Comparison of ENCODE assay signal across 8 cellular contexts in the genomic region with DNA sequence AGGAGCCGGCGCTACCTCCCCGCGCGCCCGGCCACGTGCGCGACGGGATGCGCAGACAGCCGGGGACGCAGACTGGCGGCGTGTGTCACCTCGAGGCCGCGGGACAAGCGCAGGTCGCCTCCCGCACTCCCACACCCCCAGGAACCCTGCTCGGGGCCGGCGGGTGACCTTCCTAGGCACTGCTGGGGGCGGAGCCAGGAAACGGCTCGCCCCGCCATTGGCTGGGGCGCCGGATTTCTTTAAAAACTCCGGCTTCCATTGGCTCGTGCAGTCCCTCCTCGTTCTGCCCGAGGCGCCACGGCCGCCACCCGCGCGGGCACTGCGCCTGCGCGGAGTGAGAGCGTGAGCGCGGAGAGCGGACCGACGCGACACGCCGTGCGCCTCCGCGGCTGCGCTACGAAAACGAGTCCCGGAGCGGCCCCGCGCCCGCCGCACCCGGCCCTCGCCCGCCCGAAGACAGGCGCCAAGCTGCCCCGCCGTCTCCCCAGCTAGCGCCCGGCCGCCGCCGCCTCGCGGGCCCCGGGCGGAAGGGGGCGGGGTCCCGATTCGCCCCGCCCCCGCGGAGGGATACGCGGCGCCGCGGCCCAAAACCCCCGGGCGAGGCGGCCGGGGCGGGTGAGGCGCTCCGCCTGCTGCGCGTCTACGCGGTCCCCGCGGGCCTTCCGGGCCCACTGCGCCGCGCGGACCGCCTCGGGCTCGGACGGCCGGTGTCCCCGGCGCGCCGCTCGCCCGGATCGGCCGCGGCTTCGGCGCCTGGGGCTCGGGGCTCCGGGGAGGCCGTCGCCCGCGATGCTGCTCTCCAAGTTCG. TPM values are rescaled to one million over a fixed set of nuclear protein-coding genes. Genes with fewer than 3 reads are reported as not detected.
A peak's percentile ranks its signal among the peaks of the same experiment; 100 is the strongest.
DNase-seq lines count a peak whose midpoint lies in the region; ATAC-seq and TF ChIP-seq lines count a peak whose summit lies in the region.

A gene (plus strand): TSS at position 614 of the 808 bp plus-strand sequence. CDS start 176 bp downstream, at position 790.

- H3K4me2 ChIP-seq in BLaER1: peak within 1 kb of the TSS; percentile 100

- no peaks in the 10 kb centered on the region for H3K27me3 Mint-ChIP-seq in activated CD4-positive, alpha-beta T cell treated with anti-CD3 and anti-CD28 coated beads, Interleukin-2, amount 10 ng/mL, durations not matched to agents 24 days and 14 days

- H3K4me3 ChIP-seq in BLaER1 (peak within 1 kb of the TSS; percentile 93), colonic mucosa (peak within 1 kb of the TSS; percentile 99)

- H3K9me3 ChIP-seq in BLaER1 (no peaks in the 10 kb centered on the region), colonic mucosa (no peaks in the 10 kb centered on the region)

- H3K27me3 ChIP-seq in BLaER1 (no peaks in the 10 kb centered on the region), colonic mucosa (no peaks in the 10 kb centered on the region), layer of hippocampus (ENCODE audit: control insufficient read depth, insufficient read depth, low read length) (no peaks in the 10 kb centered on the region)

- peaks cover 31% of the 10 kb centered on the region for H3K36me3 ChIP-seq in BLaER1
- peaks cover 14% of the 10 kb centered on the region for H3K36me3 ChIP-seq in colonic mucosa

- peak; percentile 100 for DNase-seq in GM19240 (ENCODE audit: insufficient read length, low spot score)
- DNase-seq in NCI-H526 treated with DMSO at 0.1 percent for 48 hours (lab: John Stamatoyannopoulos, UW): peak; percentile 76
- peak; percentile 98 for DNase-seq in activated CD4-positive, alpha-beta T cell treated with anti-CD3 and anti-CD28 coated beads, Interleukin-2, amount 10 ng/mL, durations not matched to agents 24 days and 14 days
- DNase-seq in colonic mucosa: peak; percentile 95
- peak; percentile 71 to 93 (median 80) for DNase-seq in stimulated activated CD4-positive, alpha-beta T cell treated with anti-CD3 and anti-CD28 coated beads, Interleukin-1b, Interleukin-23, amount 100 ng/mL, for 24 hours (ENCODE audit: low read depth in 4 of 4, low spot score in 1 of 4)

- H3K9ac ChIP-seq in BLaER1: peak within 1 kb of the TSS; percentile 86
- H3K9ac ChIP-seq in colonic mucosa (ENCODE audit: low read depth in 2 of 2, low read length in 2 of 2): peak within 1 kb of the TSS; percentile 94 to 96

- intact Hi-C loops in activated CD4-positive, alpha-beta T cell treated with anti-CD3 and anti-CD28 coated beads, Interleukin-2, amount 10 ng/mL, durations not matched to agents 24 days and 14 days (cut with micrococcal nuclease): loop anchor here (5.0 kb wide), 2 partner anchors 108 to 567 kb away; a partner anchor contains a TSS
- intact Hi-C loops in colonic mucosa (cut with DNase I): no loop called here

- peak within 1 kb of the TSS; percentile 94 for H3K4me3 Mint-ChIP-seq in activated CD4-positive, alpha-beta T cell treated with anti-CD3 and anti-CD28 coated beads, Interleukin-2, amount 10 ng/mL, durations not matched to agents 24 days and 14 days

- peak within 1 kb of the TSS; percentile 96 for H3K27ac ChIP-seq in BLaER1
- peak within 1 kb of the TSS; percentile 96 for H3K27ac ChIP-seq in colonic mucosa
- peak within 1 kb of the TSS; percentile 97 for H3K27ac ChIP-seq in layer of hippocampus (ENCODE audit: low read depth, low read length)

- peak within 1 kb of the TSS; percentile 95 for H3K27ac Mint-ChIP-seq in activated CD4-positive, alpha-beta T cell treated with anti-CD3 and anti-CD28 coated beads, Interleukin-2, amount 10 ng/mL, durations not matched to agents 24 days and 14 days

- peaks cover 17% of the 10 kb centered on the region for H3K4me1 Mint-ChIP-seq in activated CD4-positive, alpha-beta T cell treated with anti-CD3 and anti-CD28 coated beads, Interleukin-2, amount 10 ng/mL, durations not matched to agents 24 days and 14 days

- TF ChIP-seq CTCF in colonic mucosa (IDR thresholded peaks at IDR 0.05): no peak

- ATAC-seq in HG03457 (IDR thresholded peaks at IDR 0.05; ENCODE audit: unreplicated experiment): peak; percentile 45

- H3K9me3 Mint-ChIP-seq in activated CD4-positive, alpha-beta T cell treated with anti-CD3 and anti-CD28 coated beads, Interleukin-2, amount 10 ng/mL, durations not matched to agents 24 days and 14 days: no peaks in the 10 kb centered on the region

- H4K20me1 ChIP-seq in BLaER1: peaks cover 47% of the 10 kb centered on the region

- peaks cover 34% of the 10 kb centered on the region for H3K36me3 Mint-ChIP-seq in activated CD4-positive, alpha-beta T cell treated with anti-CD3 and anti-CD28 coated beads, Interleukin-2, amount 10 ng/mL, durations not matched to agents 24 days and 14 days (ENCODE audit: low read depth)

- H3K4me1 ChIP-seq in BLaER1 (peaks cover 66% of the 10 kb centered on the region), colonic mucosa (peaks cover 18% of the 10 kb centered on the region)

RNA-seq across cellular contexts. Expression of the gene that starts here (rescaled TPM):
- 302 and 304 TPM in 2 replicates for total RNA-seq in activated CD4-positive, alpha-beta T cell treated with anti-CD3 and anti-CD28 coated beads, Interleukin-2, amount 10 ng/mL, durations not matched to agents 24 days and 14 days
- total RNA-seq in colonic mucosa: 10 to 100 TPM; 65.6 to 74.4 TPM

Comparison
In these comparisons a context has a peak if more than half of its experiments do, and no peak if none do; other contexts are left out.
1. Peak in every context shown above with its lines: DNase-seq, ATAC-seq, H3K4me3 ChIP-seq and H3K27ac ChIP-seq.